In the genomic region with DNA sequence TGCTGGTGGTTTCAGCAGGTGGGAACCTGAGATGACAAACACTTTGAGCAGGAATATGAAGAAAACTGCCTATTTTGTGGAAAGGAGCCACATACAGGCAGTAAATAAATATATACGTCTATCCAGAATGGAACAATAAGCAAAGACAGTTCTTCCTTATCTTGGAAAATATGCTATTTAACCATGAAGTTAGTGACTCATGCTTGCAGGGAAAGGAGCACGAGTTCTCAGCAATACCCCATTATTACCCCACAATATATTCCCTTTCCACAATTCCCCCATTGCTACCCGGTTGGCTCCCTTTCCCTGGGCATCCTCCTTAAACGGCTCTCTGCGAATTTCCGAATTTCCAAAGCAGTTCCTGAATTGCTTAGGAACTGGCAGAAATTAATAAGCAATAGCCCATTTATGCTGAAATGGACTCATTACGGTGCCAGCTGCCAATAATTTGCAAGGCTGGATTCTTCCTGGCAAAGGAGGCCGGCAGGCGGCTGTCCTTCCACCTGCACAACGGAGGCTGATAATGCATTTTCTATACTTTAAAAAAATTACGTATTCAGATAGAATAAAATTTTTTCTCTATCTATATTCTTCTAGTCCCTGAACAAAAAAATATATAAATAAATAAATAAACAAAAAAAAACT, we compare ENCODE assay signal across 23 cellular contexts.
"Had no signal": no experiment of that assay in that cellular context is flagged by ENCODE, and none has a peak within 500 bp of the region (broad histone marks: within the 10 kb centered on the region; RNA-seq: fewer than 3 reads in every experiment).

No MANE protein-coding gene starts in this region.

- H3K9me3 ChIP-seq: gastroesophageal sphincter, left ventricle myocardium inferior, upper lobe of right lung had no signal

- H3K4me3 ChIP-seq: gastroesophageal sphincter, heart right ventricle, left ventricle myocardium inferior, upper lobe of right lung had no signal

- ATAC-seq: activated CD8-positive, alpha-beta memory T cell treated with anti-CD3 and anti-CD28 coated beads, Interleukin-2, amount 10 ng/mL, durations not matched to agents 7 days and 5 days; activated T-helper 17 cell treated with anti-CD3 and anti-CD28 coated beads, Interleukin-2, amount 50 U/mL, for 72 hours; gastroesophageal sphincter; heart right ventricle; T-cell; upper lobe of right lung had no signal

- H3K36me3 ChIP-seq: gastroesophageal sphincter, heart right ventricle, left ventricle myocardium inferior, upper lobe of right lung had no signal

- DNase-seq: activated CD4-positive, alpha-beta memory T cell treated with anti-CD3 and anti-CD28 coated beads, Interleukin-2, amount 10 ng/mL, durations not matched to agents 7 days and 5 days; activated CD4-positive, alpha-beta T cell treated with anti-CD3 and anti-CD28 coated beads for 48 hours; activated CD4-positive, CD25-positive, alpha-beta regulatory T cell; activated CD8-positive, alpha-beta memory T cell treated with anti-CD3 and anti-CD28 coated beads, Interleukin-2, amount 10 ng/mL, durations not matched to agents 7 days and 5 days; activated naive CD4-positive, alpha-beta T cell; activated naive CD8-positive, alpha-beta T cell treated with anti-CD3 and anti-CD28 coated beads for 36 hours; amygdala; cerebellar nuclear complex; dermis blood vessel endothelial cell; effector memory CD4-positive, alpha-beta T cell; heart right ventricle; kidney glomerular epithelial cell; left ventricle myocardium inferior; mammary epithelial cell; nephron progenitor cell; nucleus accumbens; retina; stimulated activated CD8-positive, alpha-beta memory T cell treated with anti-CD3 and anti-CD28 coated beads, Interleukin-4, amount 100 ng/mL, for 48 hours; stimulated activated naive CD4-positive, alpha-beta T cell; T-cell; upper lobe of right lung had no signal

- H3K27me3 ChIP-seq: gastroesophageal sphincter, heart right ventricle, upper lobe of right lung had no signal

- H3K27ac ChIP-seq: gastroesophageal sphincter, heart right ventricle, left ventricle myocardium inferior, upper lobe of right lung had no signal

- H3K4me1 ChIP-seq: gastroesophageal sphincter, upper lobe of right lung had no signal
